ENCODE assay signal across 1 cellular context in the genomic region with DNA sequence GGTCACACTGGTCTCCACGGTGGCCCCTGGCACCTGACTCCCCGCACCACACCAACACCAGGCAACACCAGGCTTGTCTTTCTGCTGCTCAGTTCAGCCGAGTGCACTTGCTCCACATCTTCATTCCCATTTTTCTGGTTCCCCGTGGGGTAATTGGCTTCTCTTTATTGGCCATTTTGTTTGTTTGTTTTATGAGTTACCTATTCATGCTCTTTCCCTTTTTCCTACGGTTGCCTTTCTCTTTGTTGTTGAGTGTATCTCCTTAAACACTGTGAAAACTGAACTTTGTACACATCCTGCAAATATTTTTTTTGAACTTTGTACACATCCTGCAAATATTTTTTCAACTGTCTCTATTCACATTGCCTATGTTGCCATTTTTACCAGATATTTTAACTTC.
A peak's percentile ranks its signal among the peaks of the same experiment; 100 is the strongest.
TF ChIP-seq lines count a peak whose summit lies in the region.

No MANE protein-coding gene starts in this region.

TF ChIP-seq in HepG2, 621 proteins besides CTCF, POLR2A, EP300 and RAD21 (continued from another document and continues in another):
- TF ChIP-seq, protein P1, sequence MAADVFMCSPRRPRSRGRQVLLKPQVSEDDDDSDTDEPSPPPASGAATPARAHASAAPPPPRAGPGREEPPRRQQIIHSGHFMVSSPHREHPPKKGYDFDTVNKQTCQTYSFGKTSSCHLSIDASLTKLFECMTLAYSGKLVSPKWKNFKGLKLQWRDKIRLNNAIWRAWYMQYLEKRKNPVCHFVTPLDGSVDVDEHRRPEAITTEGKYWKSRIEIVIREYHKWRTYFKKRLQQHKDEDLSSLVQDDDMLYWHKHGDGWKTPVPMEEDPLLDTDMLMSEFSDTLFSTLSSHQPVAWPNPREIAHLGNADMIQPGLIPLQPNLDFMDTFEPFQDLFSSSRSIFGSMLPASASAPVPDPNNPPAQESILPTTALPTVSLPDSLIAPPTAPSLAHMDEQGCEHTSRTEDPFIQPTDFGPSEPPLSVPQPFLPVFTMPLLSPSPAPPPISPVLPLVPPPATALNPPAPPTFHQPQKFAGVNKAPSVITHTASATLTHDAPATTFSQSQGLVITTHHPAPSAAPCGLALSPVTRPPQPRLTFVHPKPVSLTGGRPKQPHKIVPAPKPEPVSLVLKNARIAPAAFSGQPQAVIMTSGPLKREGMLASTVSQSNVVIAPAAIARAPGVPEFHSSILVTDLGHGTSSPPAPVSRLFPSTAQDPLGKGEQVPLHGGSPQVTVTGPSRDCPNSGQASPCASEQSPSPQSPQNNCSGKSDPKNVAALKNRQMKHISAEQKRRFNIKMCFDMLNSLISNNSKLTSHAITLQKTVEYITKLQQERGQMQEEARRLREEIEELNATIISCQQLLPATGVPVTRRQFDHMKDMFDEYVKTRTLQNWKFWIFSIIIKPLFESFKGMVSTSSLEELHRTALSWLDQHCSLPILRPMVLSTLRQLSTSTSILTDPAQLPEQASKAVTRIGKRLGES (CRISPR knock-in tag; IDR thresholded peaks at IDR 0.05; ENCODE audit: borderline replicate concordance): no peak
- TF ChIP-seq SRY (CRISPR knock-in tag; IDR thresholded peaks at IDR 0.05) (no peak), PRMT3 (CRISPR knock-in tag; IDR thresholded peaks at IDR 0.05; ENCODE audit: borderline replicate concordance, low read depth) (no peak), KDM4B (CRISPR knock-in tag; IDR thresholded peaks at IDR 0.05) (no peak), DPF2 (CRISPR knock-in tag; IDR thresholded peaks at IDR 0.05; ENCODE audit: borderline replicate concordance, low read depth) (0 out of 2 replicates have a peak, but pooled peaks have one; percentile 40), BHLHE40 (IDR thresholded peaks at IDR 0.05; ENCODE audit: low read length) (no peak), JUN (CRISPR knock-in tag; IDR thresholded peaks at IDR 0.05) (no peak), SRSF9 (IDR thresholded peaks at IDR 0.05; ENCODE audit: borderline replicate concordance, insufficient read depth, low read depth, low read length, poor library complexity, severe bottlenecking) (no peak), SALL1 (CRISPR knock-in tag; IDR thresholded peaks at IDR 0.05) (peak; percentile 30; the same call in 1 of the 2 replicates), IRF2 (CRISPR knock-in tag; IDR thresholded peaks at IDR 0.05) (no peak), ZNF619 (CRISPR knock-in tag; IDR thresholded peaks at IDR 0.05) (no peak), FOXK2 (IDR thresholded peaks at IDR 0.05) (peak; percentile 50; the same call in 1 of the 2 replicates), GATAD2A (CRISPR knock-in tag; IDR thresholded peaks at IDR 0.05) (peak; percentile 50), RFX1 (IDR thresholded peaks at IDR 0.05) (no peak), KDM5A (IDR thresholded peaks at IDR 0.05; ENCODE audit: borderline replicate concordance, low read length) (no peak), SNAPC2 (CRISPR knock-in tag; IDR thresholded peaks at IDR 0.05) (no peak), PRPF4 (IDR thresholded peaks at IDR 0.05; ENCODE audit: low read depth, low read length, poor library complexity, severe bottlenecking) (no peak), ZNF775 (CRISPR knock-in tag; IDR thresholded peaks at IDR 0.05; ENCODE audit: borderline replicate concordance) (no peak), CBX1 (IDR thresholded peaks at IDR 0.05; ENCODE audit: low read depth) (peak; percentile 36), SOX5 (CRISPR knock-in tag; IDR thresholded peaks at IDR 0.05; ENCODE audit: borderline replicate concordance) (peak; percentile 68; the same call in 1 of the 2 replicates), ZNF264 (CRISPR knock-in tag; IDR thresholded peaks at IDR 0.05) (no peak), MEIS1 (CRISPR knock-in tag; IDR thresholded peaks at IDR 0.05; ENCODE audit: borderline replicate concordance) (no peak), NCOA2 (CRISPR knock-in tag; IDR thresholded peaks at IDR 0.05) (peak; percentile 48; the same call in 1 of the 2 replicates), HNRNPUL1 (IDR thresholded peaks at IDR 0.05; ENCODE audit: low read depth, low read length) (no peak), HNRNPL (IDR thresholded peaks at IDR 0.05; ENCODE audit: low read depth, low read length) (no peak), ZNF83 (CRISPR knock-in tag; IDR thresholded peaks at IDR 0.05; ENCODE audit: borderline replicate concordance) (no peak), ZKSCAN5 (CRISPR knock-in tag; IDR thresholded peaks at IDR 0.05) (no peak)
- TF ChIP-seq, protein P2, sequence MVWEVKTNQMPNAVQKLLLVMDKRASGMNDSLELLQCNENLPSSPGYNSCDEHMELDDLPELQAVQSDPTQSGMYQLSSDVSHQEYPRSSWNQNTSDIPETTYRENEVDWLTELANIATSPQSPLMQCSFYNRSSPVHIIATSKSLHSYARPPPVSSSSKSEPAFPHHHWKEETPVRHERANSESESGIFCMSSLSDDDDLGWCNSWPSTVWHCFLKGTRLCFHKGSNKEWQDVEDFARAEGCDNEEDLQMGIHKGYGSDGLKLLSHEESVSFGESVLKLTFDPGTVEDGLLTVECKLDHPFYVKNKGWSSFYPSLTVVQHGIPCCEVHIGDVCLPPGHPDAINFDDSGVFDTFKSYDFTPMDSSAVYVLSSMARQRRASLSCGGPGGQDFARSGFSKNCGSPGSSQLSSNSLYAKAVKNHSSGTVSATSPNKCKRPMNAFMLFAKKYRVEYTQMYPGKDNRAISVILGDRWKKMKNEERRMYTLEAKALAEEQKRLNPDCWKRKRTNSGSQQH (CRISPR knock-in tag; IDR thresholded peaks at IDR 0.05; ENCODE audit: low read depth): no peak
- TF ChIP-seq, protein P3, sequence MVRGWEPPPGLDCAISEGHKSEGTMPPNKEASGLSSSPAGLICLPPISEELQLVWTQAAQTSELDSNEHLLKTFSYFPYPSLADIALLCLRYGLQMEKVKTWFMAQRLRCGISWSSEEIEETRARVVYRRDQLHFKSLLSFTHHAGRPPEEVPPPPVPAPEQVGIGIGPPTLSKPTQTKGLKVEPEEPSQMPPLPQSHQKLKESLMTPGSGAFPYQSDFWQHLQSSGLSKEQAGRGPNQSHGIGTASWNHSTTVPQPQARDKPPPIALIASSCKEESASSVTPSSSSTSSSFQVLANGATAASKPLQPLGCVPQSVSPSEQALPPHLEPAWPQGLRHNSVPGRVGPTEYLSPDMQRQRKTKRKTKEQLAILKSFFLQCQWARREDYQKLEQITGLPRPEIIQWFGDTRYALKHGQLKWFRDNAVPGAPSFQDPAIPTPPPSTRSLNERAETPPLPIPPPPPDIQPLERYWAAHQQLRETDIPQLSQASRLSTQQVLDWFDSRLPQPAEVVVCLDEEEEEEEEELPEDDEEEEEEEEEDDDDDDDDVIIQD (CRISPR knock-in tag; IDR thresholded peaks at IDR 0.05; ENCODE audit: low read depth): peak; percentile 89; the same call in 1 of the 2 replicates
- TF ChIP-seq, protein P4, sequence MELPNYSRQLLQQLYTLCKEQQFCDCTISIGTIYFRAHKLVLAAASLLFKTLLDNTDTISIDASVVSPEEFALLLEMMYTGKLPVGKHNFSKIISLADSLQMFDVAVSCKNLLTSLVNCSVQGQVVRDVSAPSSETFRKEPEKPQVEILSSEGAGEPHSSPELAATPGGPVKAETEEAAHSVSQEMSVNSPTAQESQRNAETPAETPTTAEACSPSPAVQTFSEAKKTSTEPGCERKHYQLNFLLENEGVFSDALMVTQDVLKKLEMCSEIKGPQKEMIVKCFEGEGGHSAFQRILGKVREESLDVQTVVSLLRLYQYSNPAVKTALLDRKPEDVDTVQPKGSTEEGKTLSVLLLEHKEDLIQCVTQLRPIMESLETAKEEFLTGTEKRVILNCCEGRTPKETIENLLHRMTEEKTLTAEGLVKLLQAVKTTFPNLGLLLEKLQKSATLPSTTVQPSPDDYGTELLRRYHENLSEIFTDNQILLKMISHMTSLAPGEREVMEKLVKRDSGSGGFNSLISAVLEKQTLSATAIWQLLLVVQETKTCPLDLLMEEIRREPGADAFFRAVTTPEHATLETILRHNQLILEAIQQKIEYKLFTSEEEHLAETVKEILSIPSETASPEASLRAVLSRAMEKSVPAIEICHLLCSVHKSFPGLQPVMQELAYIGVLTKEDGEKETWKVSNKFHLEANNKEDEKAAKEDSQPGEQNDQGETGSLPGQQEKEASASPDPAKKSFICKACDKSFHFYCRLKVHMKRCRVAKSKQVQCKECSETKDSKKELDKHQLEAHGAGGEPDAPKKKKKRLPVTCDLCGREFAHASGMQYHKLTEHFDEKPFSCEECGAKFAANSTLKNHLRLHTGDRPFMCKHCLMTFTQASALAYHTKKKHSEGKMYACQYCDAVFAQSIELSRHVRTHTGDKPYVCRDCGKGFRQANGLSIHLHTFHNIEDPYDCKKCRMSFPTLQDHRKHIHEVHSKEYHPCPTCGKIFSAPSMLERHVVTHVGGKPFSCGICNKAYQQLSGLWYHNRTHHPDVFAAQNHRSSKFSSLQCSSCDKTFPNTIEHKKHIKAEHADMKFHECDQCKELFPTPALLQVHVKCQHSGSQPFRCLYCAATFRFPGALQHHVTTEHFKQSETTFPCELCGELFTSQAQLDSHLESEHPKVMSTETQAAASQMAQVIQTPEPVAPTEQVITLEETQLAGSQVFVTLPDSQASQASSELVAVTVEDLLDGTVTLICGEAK (IDR thresholded peaks at IDR 0.05): no peak
- TF ChIP-seq, protein P4 (CRISPR knock-in tag; IDR thresholded peaks at IDR 0.05): 0 out of 2 replicates have a peak, but pooled peaks have one; percentile 37
- TF ChIP-seq, protein P5, sequence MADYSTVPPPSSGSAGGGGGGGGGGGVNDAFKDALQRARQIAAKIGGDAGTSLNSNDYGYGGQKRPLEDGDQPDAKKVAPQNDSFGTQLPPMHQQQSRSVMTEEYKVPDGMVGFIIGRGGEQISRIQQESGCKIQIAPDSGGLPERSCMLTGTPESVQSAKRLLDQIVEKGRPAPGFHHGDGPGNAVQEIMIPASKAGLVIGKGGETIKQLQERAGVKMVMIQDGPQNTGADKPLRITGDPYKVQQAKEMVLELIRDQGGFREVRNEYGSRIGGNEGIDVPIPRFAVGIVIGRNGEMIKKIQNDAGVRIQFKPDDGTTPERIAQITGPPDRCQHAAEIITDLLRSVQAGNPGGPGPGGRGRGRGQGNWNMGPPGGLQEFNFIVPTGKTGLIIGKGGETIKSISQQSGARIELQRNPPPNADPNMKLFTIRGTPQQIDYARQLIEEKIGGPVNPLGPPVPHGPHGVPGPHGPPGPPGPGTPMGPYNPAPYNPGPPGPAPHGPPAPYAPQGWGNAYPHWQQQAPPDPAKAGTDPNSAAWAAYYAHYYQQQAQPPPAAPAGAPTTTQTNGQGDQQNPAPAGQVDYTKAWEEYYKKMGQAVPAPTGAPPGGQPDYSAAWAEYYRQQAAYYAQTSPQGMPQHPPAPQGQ (CRISPR knock-in tag; IDR thresholded peaks at IDR 0.05; ENCODE audit: borderline replicate concordance): no peak
- TF ChIP-seq, protein P6, sequence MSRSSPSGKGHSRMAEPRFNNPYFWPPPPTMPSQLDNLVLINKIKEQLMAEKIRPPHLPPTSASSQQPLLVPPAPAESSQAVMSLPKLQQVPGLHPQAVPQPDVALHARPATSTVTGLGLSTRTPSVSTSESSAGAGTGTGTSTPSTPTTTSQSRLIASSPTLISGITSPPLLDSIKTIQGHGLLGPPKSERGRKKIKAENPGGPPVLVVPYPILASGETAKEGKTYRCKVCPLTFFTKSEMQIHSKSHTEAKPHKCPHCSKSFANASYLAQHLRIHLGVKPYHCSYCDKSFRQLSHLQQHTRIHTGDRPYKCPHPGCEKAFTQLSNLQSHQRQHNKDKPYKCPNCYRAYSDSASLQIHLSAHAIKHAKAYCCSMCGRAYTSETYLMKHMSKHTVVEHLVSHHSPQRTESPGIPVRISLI (CRISPR knock-in tag; IDR thresholded peaks at IDR 0.05; ENCODE audit: borderline replicate concordance): peak; percentile 35; the same call in 1 of the 2 replicates
- TF ChIP-seq, protein P7, sequence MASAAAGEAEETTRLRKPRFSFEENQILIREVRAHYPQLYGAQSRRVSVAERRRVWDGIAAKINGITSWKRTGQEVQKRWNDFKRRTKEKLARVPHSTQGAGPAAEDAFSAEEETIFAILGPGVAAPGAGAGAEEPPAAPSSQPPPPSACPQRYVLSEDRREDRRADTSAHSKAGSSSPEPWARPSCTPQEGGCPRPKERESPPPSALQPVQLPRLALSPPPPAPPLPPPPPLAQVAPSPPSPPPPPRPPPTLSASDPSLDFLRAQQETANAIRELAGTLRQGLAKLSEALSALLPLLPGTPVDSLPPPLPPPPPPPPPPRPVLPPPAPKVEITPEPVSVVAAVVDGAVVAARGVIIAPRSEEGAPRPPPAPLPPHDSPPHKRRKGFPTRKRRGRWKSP (CRISPR knock-in tag; IDR thresholded peaks at IDR 0.05): no peak
- TF ChIP-seq, protein P8, sequence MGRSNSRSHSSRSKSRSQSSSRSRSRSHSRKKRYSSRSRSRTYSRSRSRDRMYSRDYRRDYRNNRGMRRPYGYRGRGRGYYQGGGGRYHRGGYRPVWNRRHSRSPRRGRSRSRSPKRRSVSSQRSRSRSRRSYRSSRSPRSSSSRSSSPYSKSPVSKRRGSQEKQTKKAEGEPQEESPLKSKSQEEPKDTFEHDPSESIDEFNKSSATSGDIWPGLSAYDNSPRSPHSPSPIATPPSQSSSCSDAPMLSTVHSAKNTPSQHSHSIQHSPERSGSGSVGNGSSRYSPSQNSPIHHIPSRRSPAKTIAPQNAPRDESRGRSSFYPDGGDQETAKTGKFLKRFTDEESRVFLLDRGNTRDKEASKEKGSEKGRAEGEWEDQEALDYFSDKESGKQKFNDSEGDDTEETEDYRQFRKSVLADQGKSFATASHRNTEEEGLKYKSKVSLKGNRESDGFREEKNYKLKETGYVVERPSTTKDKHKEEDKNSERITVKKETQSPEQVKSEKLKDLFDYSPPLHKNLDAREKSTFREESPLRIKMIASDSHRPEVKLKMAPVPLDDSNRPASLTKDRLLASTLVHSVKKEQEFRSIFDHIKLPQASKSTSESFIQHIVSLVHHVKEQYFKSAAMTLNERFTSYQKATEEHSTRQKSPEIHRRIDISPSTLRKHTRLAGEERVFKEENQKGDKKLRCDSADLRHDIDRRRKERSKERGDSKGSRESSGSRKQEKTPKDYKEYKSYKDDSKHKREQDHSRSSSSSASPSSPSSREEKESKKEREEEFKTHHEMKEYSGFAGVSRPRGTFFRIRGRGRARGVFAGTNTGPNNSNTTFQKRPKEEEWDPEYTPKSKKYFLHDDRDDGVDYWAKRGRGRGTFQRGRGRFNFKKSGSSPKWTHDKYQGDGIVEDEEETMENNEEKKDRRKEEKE (IDR thresholded peaks at IDR 0.05): no peak
